12 cellular contexts compared by ENCODE assay signal in the genomic region with DNA sequence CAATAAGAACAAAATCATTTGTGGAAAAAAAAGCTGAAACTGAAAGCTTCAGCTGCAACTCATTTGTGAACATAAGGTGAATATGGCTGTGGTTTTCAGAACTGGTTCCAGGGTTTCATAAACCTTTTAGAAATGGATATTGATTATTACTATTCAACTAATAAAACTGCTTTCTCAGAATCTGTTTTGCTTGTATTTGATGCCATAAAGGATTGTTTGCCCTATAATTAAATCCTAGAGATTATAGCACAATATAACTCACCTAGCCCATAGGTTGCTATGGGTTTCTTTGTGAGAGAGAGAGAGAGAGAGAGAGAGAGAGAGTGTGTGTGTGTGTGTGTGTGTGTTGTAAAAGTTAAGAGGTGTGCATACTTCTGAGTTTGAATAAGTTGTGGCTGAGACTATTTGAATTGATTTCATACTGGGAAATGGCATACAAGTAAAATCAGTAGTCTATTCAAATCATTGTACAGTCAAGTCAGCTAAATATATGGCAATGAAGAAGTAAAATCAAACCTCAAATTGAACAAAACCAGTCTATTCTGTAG.
DNase-seq lines count a peak whose midpoint lies in the region; ATAC-seq and TF ChIP-seq lines count a peak whose summit lies in the region.
"Had no signal": no experiment of that assay in that cellular context is flagged by ENCODE, and none has a peak within 500 bp of the region (broad histone marks: within the 10 kb centered on the region; RNA-seq: fewer than 3 reads in every experiment).

No MANE protein-coding gene starts in this region.

- TF ChIP-seq CTCF in GM13977 (IDR thresholded peaks at IDR 0.05; ENCODE audit: extremely low read depth, insufficient read depth, missing control alignments): no peak

- DNase-seq in GM13977 (ENCODE audit: low spot score) (peak; percentile 26), GM19240 (ENCODE audit: insufficient read length, low spot score) (peak; percentile 11), NOMO-1 treated with DMSO at 0.1 percent for 48 hours (lab: John Stamatoyannopoulos, UW; ENCODE audit: unreplicated experiment) (no peak), NCI-H1105 (lab: John Stamatoyannopoulos, UW) (no peak), NCI-H187 treated with DMSO at 0.1 percent for 48 hours (lab: John Stamatoyannopoulos, UW) (no peak), NCI-H1092 (lab: John Stamatoyannopoulos, UW) (no peak)
- DNase-seq: CD4-positive, alpha-beta memory T cell; esophagus squamous epithelium; ovary; PC-9 had no signal

- peak; percentile 84 for ATAC-seq in HG02763 (IDR thresholded peaks at IDR 0.05; ENCODE audit: unreplicated experiment)
- ATAC-seq in HG03521 (IDR thresholded peaks at IDR 0.05; ENCODE audit: unreplicated experiment): peak; percentile 67

- in situ Hi-C loops in GM13977 (cut with MboI; ENCODE audit: low pct_unique_long_range_greater_than_20kb, low sequenced_read_pairs, unreplicated experiment): no loop called here

Comparison
In these comparisons a context has a peak if more than half of its experiments do, and no peak if none do; other contexts are left out.
1. DNase-seq: peak in GM13977 (single experiment) and GM19240 (single experiment); none in NOMO-1 treated with DMSO at 0.1 percent for 48 hours (single experiment), NCI-H1105 (single experiment), NCI-H187 treated with DMSO at 0.1 percent for 48 hours (single experiment) and NCI-H1092 (single experiment).